32 cellular contexts compared by ENCODE assay signal in the genomic region with DNA sequence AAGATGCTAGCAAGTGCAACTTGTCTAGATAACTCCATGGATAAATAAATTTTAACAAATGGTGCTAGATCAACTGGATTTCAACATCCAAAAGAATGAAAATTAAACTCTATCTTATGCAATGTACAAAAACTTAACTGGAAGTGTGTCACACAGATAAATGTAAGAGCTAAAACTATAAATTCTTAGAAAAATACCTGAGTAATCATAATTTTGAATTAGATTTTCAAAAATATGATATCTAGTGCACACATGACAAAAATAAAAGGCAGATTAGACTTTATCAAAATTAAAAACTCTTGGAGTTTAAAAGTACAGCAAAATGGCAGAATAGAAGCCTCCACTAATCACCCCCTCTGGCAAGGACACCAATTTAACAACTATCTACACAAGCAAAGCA.
"Had no signal": no experiment of that assay in that cellular context is flagged by ENCODE, and none has a peak within 500 bp of the region (broad histone marks: within the 10 kb centered on the region; RNA-seq: fewer than 3 reads in every experiment).

No MANE protein-coding gene starts in this region.

- H3K4me1 ChIP-seq: adrenal gland, ascending aorta, body of pancreas, breast epithelium had no signal

- H3K27me3 ChIP-seq: adrenal gland, ascending aorta, body of pancreas, brain microvascular endothelial cell, breast epithelium, cardiac muscle cell had no signal

- H3K9me3 ChIP-seq: ascending aorta, body of pancreas had no signal

- DNase-seq: activated effector memory CD4-positive, alpha-beta T cell treated with anti-CD3 and anti-CD28 coated beads, Interleukin-2, amount 50 U/mL, for 16 hours; activated effector memory CD4-positive, alpha-beta T cell treated with Interleukin-2 at 50 U/mL for 16 hours; activated gamma-delta T cell; activated gamma-delta T cell treated with Interleukin-2 at 50 U/mL for 16 hours; activated naive CD4-positive, alpha-beta T cell; activated naive CD4-positive, alpha-beta T cell treated with anti-CD3 and anti-CD28 coated beads for 36 hours; activated naive CD4-positive, alpha-beta T cell treated with anti-CD3 and anti-CD28 coated beads, Interleukin-2, amount 10 ng/mL, durations not matched to agents 7 days and 5 days; activated naive CD4-positive, alpha-beta T cell treated with anti-CD3 and anti-CD28 coated beads, Interleukin-2, amount 50 U/mL, for 16 hours; activated naive CD4-positive, alpha-beta T cell treated with Interleukin-2 at 50 U/mL for 16 hours; activated naive CD8-positive, alpha-beta T cell treated with anti-CD3 and anti-CD28 coated beads for 36 hours; activated naive CD8-positive, alpha-beta T cell treated with anti-CD3 and anti-CD28 coated beads, Interleukin-2, amount 10 ng/mL, durations not matched to agents 7 days and 5 days; activated naive CD8-positive, alpha-beta T cell treated with anti-CD3 and anti-CD28 coated beads, Interleukin-2, amount 50 U/mL, for 24 hours; activated T-cell treated with anti-CD3 and anti-CD28 coated beads, Interleukin-2, amount 50 U/mL, for 24 hours; activated T-cell treated with anti-CD3 and anti-CD28 coated beads, Interleukin-2, amount 50 U/mL, for 4 hours; activated T-cell treated with anti-CD3 and anti-CD28 coated beads, Interleukin-2, amount 50 U/mL, for 48 hours; activated T-cell treated with anti-CD3 and anti-CD28 coated beads, Interleukin-2, amount 50 U/mL, for 72 hours; adrenal gland; amniotic stem cell; amygdala; anterior cingulate cortex; aorta; body of pancreas; brain microvascular endothelial cell; caudate nucleus; central memory CD4-positive, alpha-beta T cell; cerebellar nuclear complex had no signal

- H3K36me3 ChIP-seq: adrenal gland, ascending aorta, brain microvascular endothelial cell, breast epithelium, cardiac muscle cell had no signal

- H3K27ac ChIP-seq: adrenal gland, ascending aorta, body of pancreas, brain microvascular endothelial cell, breast epithelium, cardiac muscle cell had no signal

- H3K4me3 ChIP-seq: adrenal gland, ascending aorta, body of pancreas, breast epithelium, cardiac muscle cell had no signal

- ATAC-seq: activated naive CD4-positive, alpha-beta T cell treated with anti-CD3 and anti-CD28 coated beads, Interleukin-2, amount 50 U/mL, for 72 hours; activated naive CD8-positive, alpha-beta T cell treated with anti-CD3 and anti-CD28 coated beads, Interleukin-2, amount 50 U/mL, for 24 hours; activated T-cell treated with anti-CD3 and anti-CD28 coated beads, Interleukin-2, amount 50 U/mL, for 4 hours; activated T-cell treated with anti-CD3 and anti-CD28 coated beads, Interleukin-2, amount 50 U/mL, for 72 hours; activated T-helper 17 cell treated with anti-CD3 and anti-CD28 coated beads, Interleukin-2, amount 50 U/mL, for 72 hours; body of pancreas had no signal

- FAIRE-seq: astrocyte had no signal
